In the genomic region with DNA sequence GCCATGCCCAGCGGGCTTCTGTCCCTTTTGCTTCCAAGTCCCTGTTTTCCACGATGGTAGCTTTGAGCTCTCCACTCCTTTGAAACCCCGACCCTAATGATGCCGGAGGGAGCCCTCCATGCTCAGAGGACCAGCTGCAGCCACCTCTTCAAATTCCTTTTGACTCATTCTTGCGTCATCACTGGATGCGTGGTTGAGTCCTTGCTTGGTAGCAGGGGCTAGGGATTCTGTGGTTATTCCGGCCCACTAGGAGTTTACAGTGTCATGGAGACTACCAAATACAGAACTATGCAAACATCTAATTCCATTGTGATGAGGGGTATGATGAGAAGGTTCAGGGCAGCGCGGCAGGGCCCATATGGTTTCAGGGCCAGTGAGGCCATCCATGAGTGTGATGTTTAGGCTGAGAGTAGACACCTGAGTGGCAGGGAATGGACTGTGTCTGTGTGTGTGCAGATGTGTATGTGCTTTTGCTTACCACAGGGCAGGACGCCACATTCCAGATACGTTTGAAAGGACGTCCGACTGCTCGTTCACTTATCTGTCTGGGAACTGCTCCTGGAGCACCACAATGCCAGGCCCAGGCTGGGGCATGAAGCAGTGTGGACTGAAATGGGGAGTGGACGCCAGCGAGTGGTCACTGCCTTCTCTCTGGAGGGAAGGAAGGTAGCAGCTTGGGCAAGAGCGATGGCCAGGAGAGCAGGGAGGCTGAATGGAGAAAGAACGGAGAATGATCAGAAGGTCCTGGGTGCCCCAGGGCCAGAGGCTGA, we compare ENCODE assay signal across 8 cellular contexts. TPM values are rescaled to one million over a fixed set of nuclear protein-coding genes. Genes with fewer than 3 reads are reported as not detected.
DNase-seq lines count a peak whose midpoint lies in the region; ATAC-seq and TF ChIP-seq lines count a peak whose summit lies in the region.
"Had no signal": no experiment of that assay in that cellular context is flagged by ENCODE, and none has a peak within 500 bp of the region (broad histone marks: within the 10 kb centered on the region; RNA-seq: fewer than 3 reads in every experiment).

No MANE protein-coding gene starts in this region.

- H3K14ac ChIP-seq in H9 (ENCODE audit: insufficient read depth, low read length): no peak overlapping the region

- no peak for ATAC-seq in GM19395 (IDR thresholded peaks at IDR 0.05; ENCODE audit: unreplicated experiment)

- H3K79me2 ChIP-seq in H9 (ENCODE audit: insufficient read depth, low read length): no peaks in the 10 kb centered on the region

- no peak overlapping the region for H3K23ac ChIP-seq in H9 (ENCODE audit: insufficient read length, low read depth, low read length)

- no peak for TF ChIP-seq EP300 in transverse colon (IDR thresholded peaks at IDR 0.05; ENCODE audit: low read depth)

- TF ChIP-seq CTCF in astrocyte of the spinal cord (IDR thresholded peaks at IDR 0.05; ENCODE audit: low read depth, low read length): no peak
- no peak for TF ChIP-seq CTCF in transverse colon (IDR thresholded peaks at IDR 0.05)
- no peak for TF ChIP-seq CTCF in H9 (conservative IDR thresholded peaks at IDR 0.05)

- in situ Hi-C loops in astrocyte of the spinal cord (cut with HindIII; ENCODE audit: low sequenced_read_pairs) (no loop called here), transverse colon (cut with MboI; ENCODE audit: low pct_ligation_motif_present in 1 of 4, low pct_unique_long_range_greater_than_20kb in 1 of 4, low sequenced_read_pairs in 3 of 4) (no loop called here)

- H3K4me3 Mint-ChIP-seq in H9: no peak overlapping the region
- H3K4me3 Mint-ChIP-seq: IgD-negative memory B cell had no signal

- no peak overlapping the region for H4K8ac ChIP-seq in H9 (replicated peaks; ENCODE audit: insufficient read length, low read depth, low read length)

- H4K91ac ChIP-seq in H9 (ENCODE audit: insufficient read length, low read depth, low read length): no peak overlapping the region

- peaks cover 13% of the 10 kb centered on the region for H3K27me3 Mint-ChIP-seq in H9 (ENCODE audit: low read depth)

- H3K9ac ChIP-seq in H9 (ENCODE audit: extremely low read depth, insufficient read length, low read length): no peak overlapping the region

- H3K36me3 Mint-ChIP-seq in H9 (ENCODE audit: insufficient read depth in 1 of 3, low read depth in 3 of 3): no peaks in the 10 kb centered on the region; a peak in 1 of 7 replicates

- intact Hi-C loops in transverse colon (cut with DNase I; ENCODE audit: low total_unique reads): no loop called here

- no peaks in the 10 kb centered on the region for H3K9me3 ChIP-seq in transverse colon
- no peaks in the 10 kb centered on the region for H3K9me3 ChIP-seq in H9 (ENCODE audit: control insufficient read depth, low read depth, low read length)

- H2BK12ac ChIP-seq in H9 (ENCODE audit: insufficient read length, low read depth, low read length): no peak overlapping the region

- no peaks in the 10 kb centered on the region for H3K23me2 ChIP-seq in H9 (ENCODE audit: insufficient read length, low read depth, low read length, poor library complexity, severe bottlenecking)

- H3K27ac Mint-ChIP-seq in H9: no peak overlapping the region; a peak in 1 of 7 replicates
- H3K27ac Mint-ChIP-seq: IgD-negative memory B cell had no signal

- peak; percentile 92 for DNase-seq in HPDE6-E6E7 (ENCODE audit: extremely low spot score)
- DNase-seq in astrocyte of the spinal cord (ENCODE audit: low read depth, low spot score): peak; percentile 99
- DNase-seq in islet precursor cell: peak; percentile 88
- no peak for DNase-seq in transverse colon
- no peak for DNase-seq in retina
- DNase-seq in H9: no peak

- peaks cover 0 to 11% (median 5%) of the 10 kb centered on the region in 4 donors for H3K4me1 ChIP-seq in transverse colon
- H3K4me1 ChIP-seq in H9 (ENCODE audit: insufficient read depth, low read length): no peaks in the 10 kb centered on the region

- no peak overlapping the region for H3K4me2 ChIP-seq in H9 (ENCODE audit: insufficient read depth, insufficient read length, low read length)

- H2BK120ac ChIP-seq in H9 (ENCODE audit: low read depth, low read length, poor library complexity, severe bottlenecking): no peak overlapping the region

- H3K79me1 ChIP-seq in H9 (ENCODE audit: insufficient read depth, low read depth, low read length, poor library complexity, severe bottlenecking): no peaks in the 10 kb centered on the region

- H3K18ac ChIP-seq in H9 (ENCODE audit: insufficient read length, low read depth, low read length): no peak overlapping the region

- H3K27ac ChIP-seq in transverse colon: peak overlapping the region; percentile 53 to 68 (median 58)
- H3K27ac ChIP-seq in H9 (ENCODE audit: insufficient read length, low read depth, low read length): no peak overlapping the region

- H2BK20ac ChIP-seq in H9 (ENCODE audit: low read depth, low read length, poor library complexity, severe bottlenecking): no peak overlapping the region

- H2AK5ac ChIP-seq in H9 (ENCODE audit: insufficient read length, low read length): no peak overlapping the region

- 77 to 90% methylated on average over 2 to 18 of the region's 18 CpGs for WGBS in transverse colon (ENCODE audit: low coverage in 1 of 2), 2 donors
- WGBS in H9 (ENCODE audit: extremely low coverage, insufficient read length, low lambda C conversion rate): no CpG with 5 or more reads among the region's 18 CpGs

- H2BK15ac ChIP-seq in H9 (ENCODE audit: low read depth, low read length): no peak overlapping the region

- peaks cover 10 to 14% of the 10 kb centered on the region in 2 experiments for H3K4me1 Mint-ChIP-seq in H9

- TF ChIP-seq POLR2A in transverse colon (IDR thresholded peaks at IDR 0.05): no peak

- H3K56ac ChIP-seq in H9 (ENCODE audit: insufficient read length, low read depth, low read length): no peak overlapping the region

- no peak overlapping the region for H3T11ph ChIP-seq in H9 (ENCODE audit: low read length)

- H2BK5ac ChIP-seq in H9 (ENCODE audit: insufficient read length, low read length): no peak overlapping the region

- no peak overlapping the region for H3K4ac ChIP-seq in H9 (ENCODE audit: low read depth, low read length)

- H2AFZ ChIP-seq in H9 (ENCODE audit: low read length): no peak overlapping the region

- no peaks in the 10 kb centered on the region for H3K36me3 ChIP-seq in transverse colon

- H3K27me3 ChIP-seq in transverse colon (no peaks in the 10 kb centered on the region), H9 (ENCODE audit: insufficient read depth, low read length) (no peaks in the 10 kb centered on the region)

- no peak overlapping the region for H4K5ac ChIP-seq in H9 (ENCODE audit: insufficient read length, low read depth, low read length)

- peaks cover 0 to 4% of the 10 kb centered on the region in 2 experiments; a peak in 2 of 5 replicates for H3K9me3 Mint-ChIP-seq in H9

- H3K4me3 ChIP-seq in astrocyte of the spinal cord (ENCODE audit: low read depth, low read length) (no peak overlapping the region), transverse colon (no peak overlapping the region)

- H4K20me1 ChIP-seq in H9 (ENCODE audit: control insufficient read depth, insufficient read depth, insufficient read length): no peaks in the 10 kb centered on the region

RNA-seq across cellular contexts. Expression of a gene that starts 30.4 kb away (rescaled TPM):
- total RNA-seq in transverse colon: 10 to 100 TPM in 2 of 4 donors, 1 to 10 TPM in 2; 5.2 to 19.5 (median 9.7) TPM
- 17.4 and 18.1 TPM in 2 replicates for total RNA-seq in H9 (2021)

RNA-seq across cellular contexts. Expression of a gene that starts 30.5 kb away (rescaled TPM):
- total RNA-seq in transverse colon (1 to 10 TPM in 1 of 4 donors, under 1 TPM in 2, not detected in 1; 0.16 to 3.2 (median 0.68) TPM), H9 (2021) (not detected in 2 replicates)

Comparison
In these comparisons a context has a peak if more than half of its experiments do, and no peak if none do; other contexts are left out.
1. DNase-seq: peak in HPDE6-E6E7 (single experiment), astrocyte of the spinal cord (single experiment) and islet precursor cell (single experiment); none in transverse colon (single experiment), retina (single experiment) and H9 (single experiment).